ENCODE assay signal across 8 cellular contexts in genomic region chr6:126897779-126898178, GRCh38.
"Had no signal": no experiment of that assay in that cellular context is flagged by ENCODE, and none has a peak within 500 bp of the region (broad histone marks: within the 10 kb centered on the region; RNA-seq: fewer than 3 reads in every experiment).

No MANE protein-coding gene starts in this region.

- H2AFZ ChIP-seq: GM23338 had no signal

- H3K9ac ChIP-seq: KMS-11 had no signal

- H3K4me3 ChIP-seq: GM23338 had no signal

- H3K4me1 Mint-ChIP-seq: GM23338, H9 had no signal

- H3K9me3 Mint-ChIP-seq: GM23338, H9 had no signal

- ATAC-seq: GM23338 had no signal

- H3K27ac ChIP-seq: KMS-11 had no signal

- FAIRE-seq: H1, H54, HTR-8/SVneo had no signal

- DNase-seq: H9, HCEC 1CT, KBM-7 had no signal

- H3K4me2 ChIP-seq: GM23338, KMS-11 had no signal

- H3K27ac Mint-ChIP-seq: GM23338, H9 had no signal

- H3K4me3 Mint-ChIP-seq: GM23338, H9 had no signal
